ENCODE assay signal across 33 cellular contexts in the genomic region with DNA sequence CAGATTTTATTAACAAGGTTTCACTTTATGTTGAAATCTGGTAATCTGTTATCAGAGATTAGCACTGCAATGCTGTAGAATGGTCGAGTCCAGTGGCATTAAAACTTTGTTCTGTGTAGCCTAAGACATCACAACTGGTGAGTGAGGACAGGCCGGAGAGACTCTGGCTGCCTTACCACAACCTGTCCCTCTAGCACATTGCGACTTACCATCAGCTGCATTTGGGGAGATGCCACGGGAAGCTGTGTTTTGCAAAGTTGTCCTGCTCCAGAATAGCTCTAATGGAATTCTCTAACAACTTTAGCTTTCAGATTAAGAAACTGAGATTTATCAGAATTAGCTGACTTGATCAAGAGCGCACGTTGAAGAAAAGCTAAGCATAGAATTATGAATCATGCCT.
"Had no signal": no experiment of that assay in that cellular context is flagged by ENCODE, and none has a peak within 500 bp of the region (broad histone marks: within the 10 kb centered on the region; RNA-seq: fewer than 3 reads in every experiment).

No MANE protein-coding gene starts in this region.

- H3K27me3 ChIP-seq: breast epithelium, cardiac muscle cell had no signal

- H3K27ac Mint-ChIP-seq: activated CD4-positive, alpha-beta T cell treated with anti-CD3 and anti-CD28 coated beads for 36 hours; activated CD4-positive, alpha-beta T cell treated with anti-CD3 and anti-CD28 coated beads, Interleukin-2, amount 10 ng/mL, durations not matched to agents 7 days and 5 days; activated CD8-positive, alpha-beta T cell treated with anti-CD3 and anti-CD28 coated beads for 36 hours; activated naive CD8-positive, alpha-beta T cell; activated T-helper 17 cell treated with anti-CD3 and anti-CD28 coated beads, Interleukin-2, amount 50 U/mL, for 72 hours; brain; dendritic cell treated with granulocyte-macrophage colony-stimulating factor and Interleukin-4, amounts not matched to agents 40 ng/mL and 50 ng/mL, for 4 days; endodermal cell; T-helper 17 cell; T-helper 2 cell treated with Interferon-gamma antibody and Interleukin-4, amounts not matched to agents 5 μg/mL and 100 μg/mL, for 36 hours had no signal

- H3K36me3 Mint-ChIP-seq: activated naive CD8-positive, alpha-beta T cell; brain had no signal

- H3K4me3 ChIP-seq: breast epithelium, cardiac muscle cell, coronary artery, dorsolateral prefrontal cortex had no signal

- DNase-seq: activated CD4-positive, alpha-beta T cell treated with anti-CD3 and anti-CD28 coated beads for 36 hours; activated CD4-positive, alpha-beta T cell treated with anti-CD3 and anti-CD28 coated beads, Interleukin-2, amount 10 ng/mL, durations not matched to agents 7 days and 5 days; activated CD4-positive, alpha-beta T cell treated with anti-CD3 and anti-CD28 coated beads, Interleukin-2, amount 50 U/mL, for 4 hours; activated CD4-positive, CD25-positive, alpha-beta regulatory T cell; activated CD4-positive, CD25-positive, alpha-beta regulatory T cell treated with anti-CD3 and anti-CD28 coated beads, Interleukin-2, amount 50 U/mL, for 72 hours; activated CD8-positive, alpha-beta memory T cell treated with anti-CD3 and anti-CD28 coated beads for 24 hours; activated CD8-positive, alpha-beta T cell treated with anti-CD3 and anti-CD28 coated beads for 36 hours; activated effector memory CD4-positive, alpha-beta T cell treated with Interleukin-2 at 50 U/mL for 16 hours; activated gamma-delta T cell treated with Interleukin-2 at 50 U/mL for 16 hours; activated naive CD4-positive, alpha-beta T cell treated with anti-CD3 and anti-CD28 coated beads, Interleukin-2, amount 50 U/mL, for 16 hours; activated naive CD4-positive, alpha-beta T cell treated with Interleukin-2 at 50 U/mL for 16 hours; activated T-cell treated with anti-CD3 and anti-CD28 coated beads, Interleukin-2, amount 50 U/mL, for 4 hours; amniotic stem cell; anterior cingulate cortex; central memory CD4-positive, alpha-beta T cell; dorsolateral prefrontal cortex; effector memory CD4-positive, alpha-beta T cell; endodermal cell; foreskin fibroblast; T-helper 1 cell; T-helper 17 cell; T1000; WERI-Rb-1 had no signal

- H3K36me3 ChIP-seq: breast epithelium, cardiac muscle cell, WERI-Rb-1 had no signal

- ATAC-seq: activated CD4-positive, alpha-beta T cell treated with anti-CD3 and anti-CD28 coated beads for 36 hours; activated CD8-positive, alpha-beta T cell treated with anti-CD3 and anti-CD28 coated beads for 36 hours; activated T-cell treated with anti-CD3 and anti-CD28 coated beads, Interleukin-2, amount 50 U/mL, for 4 hours; activated T-helper 17 cell treated with anti-CD3 and anti-CD28 coated beads, Interleukin-2, amount 50 U/mL, for 72 hours; esophagus mucosa; T-helper 17 cell had no signal

- H3K4me1 ChIP-seq: breast epithelium had no signal

- H3K4me3 Mint-ChIP-seq: activated CD4-positive, alpha-beta T cell treated with anti-CD3 and anti-CD28 coated beads for 36 hours; activated CD4-positive, alpha-beta T cell treated with anti-CD3 and anti-CD28 coated beads, Interleukin-2, amount 10 ng/mL, durations not matched to agents 7 days and 5 days; activated CD8-positive, alpha-beta T cell treated with anti-CD3 and anti-CD28 coated beads for 36 hours; activated naive CD8-positive, alpha-beta T cell; activated T-cell treated with anti-CD3 and anti-CD28 coated beads, Interleukin-2, amount 50 U/mL, for 4 hours; activated T-helper 17 cell treated with anti-CD3 and anti-CD28 coated beads, Interleukin-2, amount 50 U/mL, for 72 hours; brain; dendritic cell treated with granulocyte-macrophage colony-stimulating factor and Interleukin-4, amounts not matched to agents 40 ng/mL and 50 ng/mL, for 4 days; endodermal cell; T-helper 17 cell; T-helper 2 cell treated with Interferon-gamma antibody and Interleukin-4, amounts not matched to agents 5 μg/mL and 100 μg/mL, for 36 hours had no signal

- H3K9me3 ChIP-seq: breast epithelium had no signal

- H3K27ac ChIP-seq: breast epithelium, cardiac muscle cell, dorsolateral prefrontal cortex, WERI-Rb-1 had no signal

- H3K9me3 Mint-ChIP-seq: activated CD4-positive, alpha-beta T cell treated with anti-CD3 and anti-CD28 coated beads, Interleukin-2, amount 10 ng/mL, durations not matched to agents 7 days and 5 days; activated CD8-positive, alpha-beta T cell treated with anti-CD3 and anti-CD28 coated beads for 36 hours; activated T-cell treated with anti-CD3 and anti-CD28 coated beads, Interleukin-2, amount 50 U/mL, for 4 hours; activated T-helper 17 cell treated with anti-CD3 and anti-CD28 coated beads, Interleukin-2, amount 50 U/mL, for 72 hours; dendritic cell treated with granulocyte-macrophage colony-stimulating factor and Interleukin-4, amounts not matched to agents 40 ng/mL and 50 ng/mL, for 4 days; endodermal cell; T-helper 2 cell treated with Interferon-gamma antibody and Interleukin-4, amounts not matched to agents 5 μg/mL and 100 μg/mL, for 36 hours had no signal

- FAIRE-seq: frontal cortex had no signal

- H3K4me1 Mint-ChIP-seq: activated CD4-positive, alpha-beta T cell treated with anti-CD3 and anti-CD28 coated beads for 36 hours; activated CD4-positive, alpha-beta T cell treated with anti-CD3 and anti-CD28 coated beads, Interleukin-2, amount 10 ng/mL, durations not matched to agents 7 days and 5 days; activated T-helper 17 cell treated with anti-CD3 and anti-CD28 coated beads, Interleukin-2, amount 50 U/mL, for 72 hours; brain; T-helper 17 cell had no signal

- H3K27me3 Mint-ChIP-seq: activated CD4-positive, alpha-beta T cell treated with anti-CD3 and anti-CD28 coated beads for 36 hours; activated CD4-positive, alpha-beta T cell treated with anti-CD3 and anti-CD28 coated beads, Interleukin-2, amount 10 ng/mL, durations not matched to agents 7 days and 5 days; activated T-helper 17 cell treated with anti-CD3 and anti-CD28 coated beads, Interleukin-2, amount 50 U/mL, for 72 hours; T-helper 17 cell had no signal
